Comparison of ENCODE assay signal across 1 cellular context in the genomic region with DNA sequence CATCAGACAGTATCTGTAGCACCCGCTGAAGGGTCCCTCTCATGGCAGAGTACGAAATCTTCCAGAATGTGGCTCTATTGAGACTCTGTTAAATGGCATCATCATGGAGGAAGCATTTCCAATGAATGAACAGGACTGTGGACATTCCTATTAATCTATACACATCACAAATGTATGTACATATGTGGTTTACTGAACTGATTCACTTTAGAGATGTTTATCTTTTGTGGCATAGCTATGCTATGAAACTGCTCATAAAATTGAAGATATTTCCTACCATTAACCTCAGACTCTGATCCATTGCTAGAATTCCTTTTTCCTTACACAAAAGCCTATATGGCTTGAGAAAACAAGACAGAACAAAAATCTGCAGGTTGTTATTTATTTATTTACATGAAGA.
TF ChIP-seq lines count a peak whose summit lies in the region.

No MANE protein-coding gene starts in this region.

TF ChIP-seq in IMR-90, 13 proteins besides CTCF, POLR2A, EP300 and RAD21 (continued from another document):
- TF ChIP-seq MAZ (IDR thresholded peaks at IDR 0.05; ENCODE audit: borderline replicate concordance, low read depth, low read length) = no peak
- TF ChIP-seq RCOR1 (IDR thresholded peaks at IDR 0.05; ENCODE audit: insufficient replicate concordance, low read length) = no peak
TF ChIP-seq in IMR-90: peak in this region for 0.
